Comparison of ENCODE assay signal across 8 cellular contexts in genomic region chr12:68237068-68237467, GRCh38. TPM values are rescaled to one million over a fixed set of nuclear protein-coding genes. Genes with fewer than 3 reads are reported as not detected.
DNase-seq lines count a peak whose midpoint lies in the region; ATAC-seq and TF ChIP-seq lines count a peak whose summit lies in the region.

No MANE protein-coding gene starts in this region.

- peak; percentile 25; the same call in 1 of the 2 replicates for TF ChIP-seq RAD21 in HCT116 (IDR thresholded peaks at IDR 0.05; ENCODE audit: low read depth)

- H3K9me3 Mint-ChIP-seq in activated CD8-positive, alpha-beta T cell treated with anti-CD3 and anti-CD28 coated beads, Interleukin-2, amount 10 ng/mL, durations not matched to agents 7 days and 5 days (ENCODE audit: insufficient read depth), result no peaks in the 10 kb centered on the region

- no TSS peak for BruUV-seq in HCT116 (replicated peaks; lab: Mats Ljungman, UMichigan)

- CTCF ChIA-PET in HCT116 (lab: Charles Lee), result no interaction called here
- CTCF ChIA-PET in activated CD8-positive, alpha-beta T cell treated with anti-CD3 and anti-CD28 coated beads, Interleukin-2, amount 10 ng/mL, durations not matched to agents 7 days and 5 days (lab: Charles Lee), result interaction anchor here (1.0 to 2.5 kb wide), 11 partner anchors 11 to 451 kb away, joined by 3 to 20 read pairs (median 5); partner anchors contain the start of gene IL26

- TF ChIP-seq POLR2A in HCT116 (IDR thresholded peaks at IDR 0.05; ENCODE audit: borderline replicate concordance, extremely low read depth, insufficient read depth, insufficient read length), result no peak

- TF ChIP-seq CTCF in AG10803 (conservative IDR thresholded peaks at IDR 0.05; ENCODE audit: low read length) (peak; percentile 39), HCT116 (IDR thresholded peaks at IDR 0.05 in 2 of 3, conservative IDR thresholded peaks at IDR 0.05 in 1 of 3; ENCODE audit: borderline replicate concordance in 1 of 3, insufficient read depth in 1 of 3, low read depth in 2 of 3, low read length in 2 of 3) (0 out of 6 replicates have a peak, but pooled peaks of 1 of the 3 experiments have one; percentile 9)

- intact Hi-C loops in HCT116 (cut with micrococcal nuclease), result no loop called here

- peaks cover 14% of the 10 kb centered on the region for H3K36me3 Mint-ChIP-seq in activated CD8-positive, alpha-beta T cell treated with anti-CD3 and anti-CD28 coated beads, Interleukin-2, amount 10 ng/mL, durations not matched to agents 7 days and 5 days (ENCODE audit: low read depth)

- H3K79me2 ChIP-seq in HCT116 (ENCODE audit: insufficient read depth, low read length) (no peaks in the 10 kb centered on the region), mesendoderm (ENCODE audit: control insufficient read depth, insufficient read depth, low read length) (no peaks in the 10 kb centered on the region)

- H3K79me1 ChIP-seq in mesendoderm (ENCODE audit: low read length), result no peaks in the 10 kb centered on the region

- H3K4me1 ChIP-seq in HCT116 (ENCODE audit: control insufficient read depth in 1 of 2, insufficient read depth in 2 of 2, low read length in 2 of 2) (peaks cover 0 to 4% of the 10 kb centered on the region in 2 experiments; a peak in 1 of 4 replicates), mesendoderm (ENCODE audit: control insufficient read depth, low read depth, low read length) (peaks cover 6% of the 10 kb centered on the region)

- no peaks in the 10 kb centered on the region for H3K9me2 ChIP-seq in HCT116 (ENCODE audit: insufficient read depth)

- no peak overlapping the region for H3K4ac ChIP-seq in mesendoderm (ENCODE audit: low read depth, low read length)

- H2BK15ac ChIP-seq in mesendoderm (replicated peaks; ENCODE audit: low read depth), result no peak overlapping the region

- H4K8ac ChIP-seq in mesendoderm (ENCODE audit: low read depth, low read length), result no peak overlapping the region

- H2BK5ac ChIP-seq in mesendoderm (ENCODE audit: low read length), result no peak overlapping the region

- H3K27me3 Mint-ChIP-seq in activated CD8-positive, alpha-beta T cell treated with anti-CD3 and anti-CD28 coated beads, Interleukin-2, amount 10 ng/mL, durations not matched to agents 7 days and 5 days (ENCODE audit: low read depth), result no peaks in the 10 kb centered on the region

- ATAC-seq in HCT116, result no peak
- ATAC-seq in activated CD8-positive, alpha-beta T cell treated with anti-CD3 and anti-CD28 coated beads, Interleukin-2, amount 10 ng/mL, durations not matched to agents 7 days and 5 days, result no peak
- no peak for ATAC-seq in HG03095 (IDR thresholded peaks at IDR 0.05; ENCODE audit: unreplicated experiment)

- H2AK5ac ChIP-seq in mesendoderm (ENCODE audit: low read length), result no peak overlapping the region

- H3K27me3 ChIP-seq in HCT116 (ENCODE audit: insufficient read depth, low read length) (no peaks in the 10 kb centered on the region), mesendoderm (ENCODE audit: insufficient read depth, low read length, poor library complexity) (no peaks in the 10 kb centered on the region)

- H3K9ac ChIP-seq in HCT116 (ENCODE audit: low read length) (no peak overlapping the region), mesendoderm (ENCODE audit: low read length) (no peak overlapping the region)

- no peak overlapping the region for H3K18ac ChIP-seq in mesendoderm (ENCODE audit: low read length)

- no peaks in the 10 kb centered on the region for H4K20me1 ChIP-seq in HCT116 (ENCODE audit: insufficient read depth)

- POLR2A ChIA-PET in HCT116 (lab: Charles Lee), result no interaction called here
- POLR2A ChIA-PET in activated CD8-positive, alpha-beta T cell treated with anti-CD3 and anti-CD28 coated beads, Interleukin-2, amount 10 ng/mL, durations not matched to agents 7 days and 5 days (lab: Charles Lee), result no interaction called here

- H3K27ac ChIP-seq in HCT116 (ENCODE audit: low read depth, low read length), result no peak overlapping the region
- H3K27ac ChIP-seq in mesendoderm (ENCODE audit: low read depth, low read length), result no peak overlapping the region

- H4K5ac ChIP-seq in mesendoderm (ENCODE audit: low read length), result no peak overlapping the region

- RAD21 ChIA-PET in HCT116 (lab: Charles Lee; ENCODE audit: low non-redundant PET in 1 of 2, low total read pairs in 2 of 2, uncharacterized antibody in 2 of 2, unreplicated experiment in 2 of 2), result no interaction called here

- H3K56ac ChIP-seq in mesendoderm (ENCODE audit: low read length), result no peak overlapping the region

- H3K4me3 ChIP-seq in AG10803 (ENCODE audit: low read length) (no peak overlapping the region), HCT116 (replicated peaks in 1 of 2; ENCODE audit: low read depth in 1 of 2, low read length in 2 of 2) (no peak overlapping the region), mesendoderm (ENCODE audit: low read length) (no peak overlapping the region)

- WGBS in mesendoderm (ENCODE audit: extremely low coverage, insufficient coverage, low lambda C conversion rate), result no CpG with 5 or more reads among the region's 2 CpGs

- H2AFZ ChIP-seq in HCT116 (ENCODE audit: low read depth, low read length, poor library complexity, severe bottlenecking), result no peak overlapping the region

- peaks cover 60% of the 10 kb centered on the region for H3K4me1 Mint-ChIP-seq in activated CD8-positive, alpha-beta T cell treated with anti-CD3 and anti-CD28 coated beads, Interleukin-2, amount 10 ng/mL, durations not matched to agents 7 days and 5 days (ENCODE audit: low read depth)

- no peaks in the 10 kb centered on the region for H3K9me3 ChIP-seq in HCT116 (ENCODE audit: control insufficient read depth in 1 of 2, insufficient read depth in 1 of 2, low read depth in 1 of 2, low read length in 2 of 2)

- H3K4me2 ChIP-seq in HCT116 (ENCODE audit: low read length), result peak overlapping the region; percentile 28; the same call in 1 of the 2 replicates
- no peak overlapping the region for H3K4me2 ChIP-seq in mesendoderm (ENCODE audit: low read length)

- peak overlapping the region; percentile 91 for H3K27ac Mint-ChIP-seq in activated CD8-positive, alpha-beta T cell treated with anti-CD3 and anti-CD28 coated beads, Interleukin-2, amount 10 ng/mL, durations not matched to agents 7 days and 5 days

- peak overlapping the region; percentile 79 for H3K4me3 Mint-ChIP-seq in activated CD8-positive, alpha-beta T cell treated with anti-CD3 and anti-CD28 coated beads, Interleukin-2, amount 10 ng/mL, durations not matched to agents 7 days and 5 days

- H3K36me3 ChIP-seq in HCT116 (ENCODE audit: control insufficient read depth in 1 of 2, insufficient read depth in 2 of 2, low read length in 2 of 2) (no peaks in the 10 kb centered on the region), mesendoderm (ENCODE audit: control insufficient read depth, insufficient read depth, low read length) (no peaks in the 10 kb centered on the region)

- peak overlapping the region; percentile 16 for H3K23ac ChIP-seq in mesendoderm (ENCODE audit: low read length)

- no peak for DNase-seq in AG10803 (ENCODE audit: low read depth)
- no peak for DNase-seq in HCT116 (ENCODE audit: low read depth, low spot score)
- no peak for DNase-seq in activated CD8-positive, alpha-beta T cell treated with anti-CD3 and anti-CD28 coated beads, Interleukin-2, amount 10 ng/mL, durations not matched to agents 7 days and 5 days
- DNase-seq in mesendoderm, result no peak
- DNase-seq in NCI-H345 (lab: John Stamatoyannopoulos, UW), result no peak
- DNase-seq in NCI-H1105 (lab: John Stamatoyannopoulos, UW), result no peak
- no peak for DNase-seq in HUDEP-2 (lab: John Stamatoyannopoulos, UW; ENCODE audit: unreplicated experiment in 76 of 76)

- no peak overlapping the region for H2BK120ac ChIP-seq in mesendoderm (ENCODE audit: low read depth, low read length)

TF ChIP-seq in HCT116, 20 proteins besides CTCF, POLR2A, EP300 and RAD21 (continues in another document):
- TF ChIP-seq EGR1 (IDR thresholded peaks at IDR 0.05; ENCODE audit: low read depth) (no peak), ZNF274 (IDR thresholded peaks at IDR 0.05; ENCODE audit: low read depth, low read length) (no peak), ZFX (IDR thresholded peaks at IDR 0.05) (no peak), JUND (IDR thresholded peaks at IDR 0.05) (no peak), REST (IDR thresholded peaks at IDR 0.05; ENCODE audit: low read depth) (no peak), TCF7L2 (IDR thresholded peaks at IDR 0.05; ENCODE audit: borderline replicate concordance, extremely low read depth, insufficient read depth, insufficient read length) (no peak), SIN3A (IDR thresholded peaks at IDR 0.05; ENCODE audit: low read depth) (no peak)

RNA-seq across cellular contexts. Expression of gene IL26, which starts 11.5 kb away (rescaled TPM):
- not detected for total RNA-seq in HCT116 (2021; ENCODE audit: unreplicated experiment)
- not detected in 2 replicates for polyA plus RNA-seq in HCT116 (2012)
- total RNA-seq in activated CD8-positive, alpha-beta T cell treated with anti-CD3 and anti-CD28 coated beads, Interleukin-2, amount 10 ng/mL, durations not matched to agents 7 days and 5 days, result under 1 TPM in 1 of 2 experiments, not detected in 1; 0.23 TPM
- not detected for polyA plus RNA-seq in mesendoderm (2013, experiment 1 of 2)
- not detected for polyA plus RNA-seq in mesendoderm (2013, experiment 2 of 2)

RNA-seq across cellular contexts. Expression of gene IL22, which starts 16.3 kb away (rescaled TPM):
- not detected for total RNA-seq in HCT116 (2021; ENCODE audit: unreplicated experiment)
- polyA plus RNA-seq in HCT116 (2012), result not detected in 2 replicates
- not detected for total RNA-seq in activated CD8-positive, alpha-beta T cell treated with anti-CD3 and anti-CD28 coated beads, Interleukin-2, amount 10 ng/mL, durations not matched to agents 7 days and 5 days
- polyA plus RNA-seq in mesendoderm (2013, experiment 1 of 2), result not detected
- polyA plus RNA-seq in mesendoderm (2013, experiment 2 of 2), result not detected
